7 cellular contexts compared by ENCODE assay signal in the genomic region with DNA sequence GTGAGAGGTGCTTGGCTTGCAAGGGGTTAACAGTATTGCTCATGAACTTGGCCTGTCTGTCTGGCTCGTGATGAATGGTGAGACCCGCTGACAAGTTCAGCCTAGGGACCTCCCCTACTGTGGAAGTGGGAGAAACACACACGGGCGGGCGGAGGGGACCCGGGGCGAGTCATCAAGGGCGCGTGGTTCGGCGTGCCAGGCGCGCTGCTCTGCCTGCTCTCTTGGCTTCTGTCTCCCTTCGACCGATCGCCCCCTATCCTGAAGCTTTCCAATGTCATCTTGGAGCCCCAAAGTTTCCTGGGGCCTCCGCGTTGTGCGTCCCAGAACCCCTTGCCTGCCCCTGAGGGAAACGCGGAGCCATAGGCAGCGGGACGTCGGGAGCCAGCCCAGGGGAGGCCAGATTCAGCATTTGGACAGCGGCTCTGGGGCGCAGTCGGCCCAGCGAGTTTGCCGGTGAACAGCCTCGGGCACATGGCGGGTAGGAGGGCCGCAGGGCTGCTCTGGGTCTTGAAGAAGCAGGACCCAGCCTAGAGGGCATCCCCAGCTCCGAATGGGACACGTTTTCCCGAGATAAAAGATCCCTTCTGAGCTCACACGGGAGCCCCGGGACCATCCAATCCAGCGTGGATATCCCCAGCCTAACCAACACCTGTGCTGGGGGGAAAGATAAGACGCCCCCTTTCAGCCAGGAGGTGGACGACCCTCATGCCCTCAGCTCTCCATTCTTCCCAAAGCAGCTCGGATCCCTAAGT. TPM values are rescaled to one million over a fixed set of nuclear protein-coding genes. Genes with fewer than 3 reads are reported as not detected.
A peak's percentile ranks its signal among the peaks of the same experiment; 100 is the strongest.
DNase-seq lines count a peak whose midpoint lies in the region; ATAC-seq and TF ChIP-seq lines count a peak whose summit lies in the region.

No MANE protein-coding gene starts in this region.

- peaks cover 97% of the 10 kb centered on the region for H3K27me3 Mint-ChIP-seq in GM23338 (ENCODE audit: insufficient read depth, low read depth, poor library complexity)

- H3K4me3 ChIP-seq in GM23338 (no peak overlapping the region; the same call in 1 of the 2 replicates), neuronal stem cell (ENCODE audit: low read length in 2 of 2) (no peak overlapping the region)

- no peak overlapping the region for H3K23ac ChIP-seq in neuronal stem cell (ENCODE audit: low read depth, low read length, poor library complexity)

- H3K4me1 Mint-ChIP-seq in GM23338: peaks cover 21% of the 10 kb centered on the region

- H3K9ac ChIP-seq in neuronal stem cell (ENCODE audit: low read depth, low read length, poor library complexity): no peak overlapping the region

- H3K36me3 ChIP-seq in GM23338 (ENCODE audit: insufficient read depth): no peaks in the 10 kb centered on the region
- H3K36me3 ChIP-seq in neuronal stem cell (replicated peaks in 1 of 2; ENCODE audit: control insufficient read depth in 2 of 2, insufficient read depth in 2 of 2, low read length in 2 of 2): no peaks in the 10 kb centered on the region

- H3K79me1 ChIP-seq in neuronal stem cell (ENCODE audit: low read depth, low read length): no peaks in the 10 kb centered on the region

- H4K8ac ChIP-seq in neuronal stem cell (ENCODE audit: low read depth, low read length): no peak overlapping the region

- peak overlapping the region; percentile 20; the same call in 1 of the 3 replicates for H3K4me3 Mint-ChIP-seq in GM23338

- H3K18ac ChIP-seq in neuronal stem cell (ENCODE audit: low read length): no peak overlapping the region

- H3K36me3 Mint-ChIP-seq in GM23338 (ENCODE audit: low read depth): peaks cover 3% of the 10 kb centered on the region; the same call in 1 of the 3 replicates

- no peak overlapping the region for H2BK15ac ChIP-seq in neuronal stem cell (ENCODE audit: low read length)

- no peak overlapping the region for H2BK120ac ChIP-seq in neuronal stem cell (ENCODE audit: low read depth, low read length)

- no peak overlapping the region for H2AFZ ChIP-seq in GM23338
- H2AFZ ChIP-seq in neuronal stem cell (ENCODE audit: low read length): no peak overlapping the region

- H3K4me2 ChIP-seq in GM23338 (peak overlapping the region; percentile 64; the same call in 1 of the 2 replicates), neuronal stem cell (ENCODE audit: insufficient read depth, low read length, poor library complexity, severe bottlenecking) (peak overlapping the region; percentile 22)

- DNase-seq in GM23338 (ENCODE audit: low spot score): peak; percentile 93
- DNase-seq in NCI-H748 treated with DMSO at 0.1 percent for 48 hours (lab: John Stamatoyannopoulos, UW): peak; percentile 34
- peak; percentile 46 for DNase-seq in activated T-cell treated with anti-CD3 and anti-CD28 coated beads for 1 hour (ENCODE audit: low read depth)
- DNase-seq in epidermal melanocyte (ENCODE audit: insufficient read length, low spot score): peak; percentile 87
- DNase-seq in neuronal stem cell (ENCODE audit: low spot score): peak; percentile 82
- peak; percentile 65 for DNase-seq in ureter (ENCODE audit: low spot score)

- no peak overlapping the region for H3K4ac ChIP-seq in neuronal stem cell (ENCODE audit: low read length)

- H2BK5ac ChIP-seq in neuronal stem cell (ENCODE audit: low read length): no peak overlapping the region

- H3K27me3 ChIP-seq in GM23338 (ENCODE audit: insufficient read depth) (peaks cover 100% of the 10 kb centered on the region), neuronal stem cell (ENCODE audit: control insufficient read depth in 3 of 3, insufficient read depth in 3 of 3, low read depth in 1 of 3, low read length in 3 of 3) (peaks cover 63 to 96% (median 95%) of the 10 kb centered on the region in 3 experiments)

- peaks cover 6% of the 10 kb centered on the region; the same call in 2 of the 3 replicates for H3K9me3 Mint-ChIP-seq in GM23338

- no peak overlapping the region for H3K14ac ChIP-seq in neuronal stem cell (ENCODE audit: low read length)

- no peak overlapping the region for H3K27ac Mint-ChIP-seq in GM23338

- TF ChIP-seq CTCF in GM23338 (conservative IDR thresholded peaks at IDR 0.05; ENCODE audit: low read depth in 2 of 2): no peak

- H3K79me2 ChIP-seq in GM23338 (replicated peaks; ENCODE audit: insufficient read depth): no peaks in the 10 kb centered on the region

- H2AK5ac ChIP-seq in neuronal stem cell (ENCODE audit: low read depth, low read length): no peak overlapping the region

- WGBS in neuronal stem cell (ENCODE audit: extremely low coverage in 2 of 2, insufficient read length in 2 of 2, insufficient replicate concordance in 1 of 2), 2 donors: no CpG with 5 or more reads among the region's 41 CpGs

- H3K27ac ChIP-seq in GM23338 (ENCODE audit: low read depth) (no peak overlapping the region), neuronal stem cell (replicated peaks; ENCODE audit: low read length) (no peak overlapping the region)

- H4K20me1 ChIP-seq in GM23338 (replicated peaks; ENCODE audit: insufficient read depth): peaks cover 18% of the 10 kb centered on the region

- H3K4me1 ChIP-seq in GM23338 (ENCODE audit: insufficient read depth) (peaks cover 21% of the 10 kb centered on the region; the same call in 1 of the 2 replicates), neuronal stem cell (ENCODE audit: control insufficient read depth in 2 of 2, insufficient read depth in 1 of 2, low read depth in 1 of 2, low read length in 2 of 2) (peaks cover 5 to 12% of the 10 kb centered on the region in 2 donors)

- ATAC-seq in GM23338: peak; percentile 52
- ATAC-seq in GM19455 (IDR thresholded peaks at IDR 0.05; ENCODE audit: unreplicated experiment): no peak

- peaks cover 13% of the 10 kb centered on the region; the same call in 1 of the 2 replicates for H3F3A ChIP-seq in GM23338 (replicated peaks; ENCODE audit: low read depth)

- H3K9me2 ChIP-seq in GM23338 (ENCODE audit: insufficient read depth): no peaks in the 10 kb centered on the region

- no peak overlapping the region for H2BK12ac ChIP-seq in neuronal stem cell (ENCODE audit: low read length)

- H4K91ac ChIP-seq in neuronal stem cell (ENCODE audit: low read depth, low read length, poor library complexity): no peak overlapping the region

- peaks cover 0 to 2% of the 10 kb centered on the region in 2 donors for H3K9me3 ChIP-seq in neuronal stem cell (replicated peaks in 1 of 2; ENCODE audit: control insufficient read depth in 2 of 2, insufficient read depth in 1 of 2, low read depth in 1 of 2, low read length in 2 of 2)

TF ChIP-seq in GM23338, 12 proteins besides CTCF, POLR2A, EP300 and RAD21 (continues in another document):
- TF ChIP-seq, protein P1, sequence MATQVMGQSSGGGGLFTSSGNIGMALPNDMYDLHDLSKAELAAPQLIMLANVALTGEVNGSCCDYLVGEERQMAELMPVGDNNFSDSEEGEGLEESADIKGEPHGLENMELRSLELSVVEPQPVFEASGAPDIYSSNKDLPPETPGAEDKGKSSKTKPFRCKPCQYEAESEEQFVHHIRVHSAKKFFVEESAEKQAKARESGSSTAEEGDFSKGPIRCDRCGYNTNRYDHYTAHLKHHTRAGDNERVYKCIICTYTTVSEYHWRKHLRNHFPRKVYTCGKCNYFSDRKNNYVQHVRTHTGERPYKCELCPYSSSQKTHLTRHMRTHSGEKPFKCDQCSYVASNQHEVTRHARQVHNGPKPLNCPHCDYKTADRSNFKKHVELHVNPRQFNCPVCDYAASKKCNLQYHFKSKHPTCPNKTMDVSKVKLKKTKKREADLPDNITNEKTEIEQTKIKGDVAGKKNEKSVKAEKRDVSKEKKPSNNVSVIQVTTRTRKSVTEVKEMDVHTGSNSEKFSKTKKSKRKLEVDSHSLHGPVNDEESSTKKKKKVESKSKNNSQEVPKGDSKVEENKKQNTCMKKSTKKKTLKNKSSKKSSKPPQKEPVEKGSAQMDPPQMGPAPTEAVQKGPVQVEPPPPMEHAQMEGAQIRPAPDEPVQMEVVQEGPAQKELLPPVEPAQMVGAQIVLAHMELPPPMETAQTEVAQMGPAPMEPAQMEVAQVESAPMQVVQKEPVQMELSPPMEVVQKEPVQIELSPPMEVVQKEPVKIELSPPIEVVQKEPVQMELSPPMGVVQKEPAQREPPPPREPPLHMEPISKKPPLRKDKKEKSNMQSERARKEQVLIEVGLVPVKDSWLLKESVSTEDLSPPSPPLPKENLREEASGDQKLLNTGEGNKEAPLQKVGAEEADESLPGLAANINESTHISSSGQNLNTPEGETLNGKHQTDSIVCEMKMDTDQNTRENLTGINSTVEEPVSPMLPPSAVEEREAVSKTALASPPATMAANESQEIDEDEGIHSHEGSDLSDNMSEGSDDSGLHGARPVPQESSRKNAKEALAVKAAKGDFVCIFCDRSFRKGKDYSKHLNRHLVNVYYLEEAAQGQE (IDR thresholded peaks at IDR 0.05; ENCODE audit: unreplicated experiment): peak; percentile 91
- peak; percentile 79 for TF ChIP-seq EZH2 (IDR thresholded peaks at IDR 0.05; ENCODE audit: low read depth, unreplicated experiment)

RNA-seq across cellular contexts. Expression of a gene that starts 27.0 kb away (rescaled TPM):
- 70.2 and 74.1 TPM in 2 replicates for total RNA-seq in GM23338 (2014; rRNA removed; shearing (Covaris generic))
- 28.8 and 29.0 TPM in 2 replicates for polyA plus RNA-seq in GM23338 (2016; fragmentation: Nextera tagmentation; extraction: Ambion mirVana)
- 21.3 TPM for polyA plus RNA-seq in neuronal stem cell (2013, experiment 1 of 2)
- polyA plus RNA-seq in neuronal stem cell (2013, experiment 2 of 2): 21.7 TPM
- 64.8 TPM for total RNA-seq in ureter

Comparison
In these comparisons a context has a peak if more than half of its experiments do, and no peak if none do; other contexts are left out.
1. DNase-seq: peak in every context shown above with its lines; median percentile 93 in GM23338; 87 in epidermal melanocyte; 82 in neuronal stem cell; 65 in ureter; 46 in activated T-cell treated with anti-CD3 and anti-CD28 coated beads for 1 hour; 34 in NCI-H748 treated with DMSO at 0.1 percent for 48 hours.